ENCODE assay signal across 32 cellular contexts in the genomic region with DNA sequence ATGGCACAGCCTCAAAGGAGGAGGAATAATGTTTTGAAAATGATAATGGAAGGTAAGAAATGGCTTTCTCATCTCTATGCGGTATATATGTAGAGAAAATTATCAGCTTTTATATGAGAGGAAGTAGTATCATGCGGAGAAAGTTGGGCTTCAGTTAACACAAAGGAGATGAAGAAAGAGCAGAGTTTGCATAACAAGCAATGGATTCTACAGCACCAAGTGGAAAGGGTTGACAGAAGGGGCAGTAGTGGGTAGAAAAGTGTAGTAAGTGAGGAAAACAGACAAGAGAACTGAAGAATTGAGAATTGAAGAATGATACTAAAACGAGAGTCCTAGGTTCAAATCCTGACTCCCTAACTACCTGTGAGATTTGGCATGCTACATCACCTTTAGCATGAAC.
"Had no signal": no experiment of that assay in that cellular context is flagged by ENCODE, and none has a peak within 500 bp of the region (broad histone marks: within the 10 kb centered on the region; RNA-seq: fewer than 3 reads in every experiment).

No MANE protein-coding gene starts in this region.

- H3K27ac ChIP-seq: brain microvascular endothelial cell, PC-9, RWPE1, VCaP had no signal

- H3K27me3 ChIP-seq: brain microvascular endothelial cell had no signal

- H3K4me3 ChIP-seq: PC-9 had no signal

- DNase-seq: activated CD4-positive, alpha-beta T cell treated with anti-CD3 and anti-CD28 coated beads for 1 hour; activated CD4-positive, alpha-beta T cell treated with anti-CD3 and anti-CD28 coated beads for 48 hours; activated CD4-positive, CD25-positive, alpha-beta regulatory T cell; activated CD8-positive, alpha-beta T cell treated with anti-CD3 and anti-CD28 coated beads for 36 hours; activated effector memory CD4-positive, alpha-beta T cell treated with anti-CD3 and anti-CD28 coated beads, Interleukin-2, amount 50 U/mL, for 16 hours; activated naive CD4-positive, alpha-beta T cell; activated naive CD4-positive, alpha-beta T cell treated with anti-CD3 and anti-CD28 coated beads, Interleukin-2, amount 50 U/mL, for 16 hours; activated naive CD8-positive, alpha-beta T cell treated with anti-CD3 and anti-CD28 coated beads for 36 hours; activated T-cell treated with anti-CD3 and anti-CD28 coated beads, Interleukin-2, amount 50 U/mL, for 1 hour; activated T-cell treated with anti-CD3 and anti-CD28 coated beads, Interleukin-2, amount 50 U/mL, for 72 hours; amniotic stem cell; aorta; brain microvascular endothelial cell; central memory CD4-positive, alpha-beta T cell; Karpas-422; KBM-7; NCI-H1105; NCI-H1436; NCI-H1694; NCI-H1930; NCI-H2081 treated with DMSO at 0.1 percent for 48 hours; NCI-H345; NCI-H524 treated with DMSO at 0.1 percent for 48 hours; PC-9; SW 1271; T-helper 1 cell; T-helper 2 cell; T-helper 9 cell had no signal

- ATAC-seq: activated CD8-positive, alpha-beta T cell treated with anti-CD3 and anti-CD28 coated beads for 36 hours; activated T-cell treated with anti-CD3 and anti-CD28 coated beads, Interleukin-2, amount 50 U/mL, for 72 hours; activated T-helper 17 cell treated with anti-CD3 and anti-CD28 coated beads, Interleukin-2, amount 50 U/mL, for 72 hours; Right ventricle myocardium inferior had no signal

- H3K36me3 ChIP-seq: brain microvascular endothelial cell had no signal
